In the genomic region with DNA sequence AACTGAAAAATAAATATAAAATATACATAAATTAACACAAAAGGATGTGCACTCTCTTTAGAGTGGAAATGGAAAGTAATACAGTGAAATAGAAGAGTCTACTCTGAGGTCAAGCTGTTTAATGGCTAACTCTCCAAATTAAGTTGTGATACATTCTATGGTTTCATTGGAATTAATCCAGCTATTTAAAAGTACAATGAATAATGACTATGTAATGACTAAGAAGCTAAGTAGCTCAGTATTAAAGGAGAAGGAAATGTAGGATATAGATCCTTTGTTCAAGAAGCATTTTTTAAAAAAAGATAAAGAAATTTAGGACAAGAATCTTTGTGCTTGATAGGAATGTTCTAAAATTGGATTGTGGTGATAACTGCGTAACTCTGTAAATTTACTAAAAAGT, we compare ENCODE assay signal across 17 cellular contexts.
DNase-seq lines count a peak whose midpoint lies in the region; ATAC-seq, FAIRE-seq and TF ChIP-seq lines count a peak whose summit lies in the region.
"Had no signal": no experiment of that assay in that cellular context is flagged by ENCODE, and none has a peak within 500 bp of the region (broad histone marks: within the 10 kb centered on the region; RNA-seq: fewer than 3 reads in every experiment).

No MANE protein-coding gene starts in this region.

- FAIRE-seq in islet of Langerhans (lab: Jason Lieb, UNC) (peak; percentile 90), small intestine (lab: Jason Lieb, UNC) (no peak)
- FAIRE-seq: colon had no signal

- 99 to 100% (median 100%) methylated on average over 1 of the region's 1 CpG for WGBS in small intestine, 3 donors
- 94% methylated on average over 1 of the region's 1 CpG for whole genome bisulfite sequencing in right lobe of liver (ENCODE audit: insufficient coverage, low coverage, low lambda C conversion rate, missing lambda C conversion rate)

- H3K9me2 ChIP-seq in PC-3 (replicated peaks; ENCODE audit: low read length): no peaks in the 10 kb centered on the region

- H4K20me1 ChIP-seq in PC-3 (ENCODE audit: low read length): no peaks in the 10 kb centered on the region
- H4K20me1 ChIP-seq: BLaER1 treated with 17β-estradiol and CSF1 and Interleukin-3, amounts not matched to agents 10 nM and 100 nM had no signal

- TF ChIP-seq POLR2A in right lobe of liver (IDR thresholded peaks at IDR 0.05): no peak

- 0 out of 2 replicates have a peak overlapping the region, but pooled peaks have one; percentile 17 for H3K4me2 ChIP-seq in PC-3 (ENCODE audit: low read length)
- H3K4me2 ChIP-seq: BLaER1 treated with 17β-estradiol and CSF1 and Interleukin-3, amounts not matched to agents 10 nM and 100 nM had no signal

- POLR2A ChIA-PET in A673 (lab: Charles Lee; ENCODE audit: low non-redundant PET): interaction anchor here (1.2 kb wide), 1 partner anchor 170 kb away, joined by 3 read pairs; no protein-coding TSS in a partner anchor
- POLR2A ChIA-PET in PC-3 (lab: Charles Lee; ENCODE audit: unreplicated experiment): no interaction called here

- H3K27me3 ChIP-seq in A673 (replicated peaks; ENCODE audit: insufficient read depth, low read depth, low read length, poor library complexity) (no peaks in the 10 kb centered on the region), PC-3 (ENCODE audit: low read length) (no peaks in the 10 kb centered on the region), small intestine (ENCODE audit: control insufficient read depth in 2 of 2, insufficient read depth in 2 of 2, low read length in 2 of 2) (no peaks in the 10 kb centered on the region), right lobe of liver (no peaks in the 10 kb centered on the region)
- H3K27me3 ChIP-seq: BLaER1 treated with 17β-estradiol and CSF1 and Interleukin-3, amounts not matched to agents 10 nM and 100 nM; SJSA1 had no signal

- H3K36me3 ChIP-seq in A673 (ENCODE audit: insufficient read depth, low read length, poor library complexity, severe bottlenecking) (peaks cover 25% of the 10 kb centered on the region), PC-3 (ENCODE audit: low read depth, low read length) (peaks cover 6% of the 10 kb centered on the region; the same call in 1 of the 2 replicates), small intestine (ENCODE audit: control insufficient read depth in 2 of 2, insufficient read depth in 2 of 2, low read length in 2 of 2) (peaks cover 0 to 5% of the 10 kb centered on the region in 2 donors), right lobe of liver (peaks cover 0 to 16% (median 0%) of the 10 kb centered on the region in 4 donors)

- no peaks in the 10 kb centered on the region for H3K79me2 ChIP-seq in PC-3 (ENCODE audit: low read length)

- H3K9me3 ChIP-seq in A673 (ENCODE audit: low read depth, low read length, poor library complexity, severe bottlenecking) (no peaks in the 10 kb centered on the region), PC-3 (ENCODE audit: low read length) (no peaks in the 10 kb centered on the region), small intestine (ENCODE audit: control insufficient read depth, low read depth) (no peaks in the 10 kb centered on the region), right lobe of liver (no peaks in the 10 kb centered on the region)
- H3K9me3 ChIP-seq: BLaER1 treated with 17β-estradiol and CSF1 and Interleukin-3, amounts not matched to agents 10 nM and 100 nM; SJSA1 had no signal

- H3K4me3 ChIP-seq in A673 (ENCODE audit: low read depth, low read length, poor library complexity, severe bottlenecking) (no peak overlapping the region), PC-3 (ENCODE audit: low read length) (no peak overlapping the region), cardiac fibroblast (replicated peaks in 1 of 2; ENCODE audit: low read depth in 2 of 2, low read length in 2 of 2) (no peak overlapping the region), small intestine (ENCODE audit: low read depth in 1 of 2, low read length in 2 of 2) (no peak overlapping the region), right lobe of liver (no peak overlapping the region)
- H3K4me3 ChIP-seq: BLaER1 treated with 17β-estradiol and CSF1 and Interleukin-3, amounts not matched to agents 10 nM and 100 nM; lung; SJSA1 had no signal

- intact Hi-C loops in A673 (cut with micrococcal nuclease; ENCODE audit: unreplicated experiment): no loop called here
- intact Hi-C loops in PC-3 (cut with micrococcal nuclease): no loop called here
- intact Hi-C loops in right lobe of liver (cut with DNase I): no loop called here

- no TSS peak for BruUV-seq in A673 (replicated peaks; lab: Mats Ljungman, UMichigan)
- no TSS peak for BruUV-seq in PC-3 (replicated peaks; lab: Mats Ljungman, UMichigan)

- CTCF ChIA-PET in A673 (lab: Charles Lee): no interaction called here
- CTCF ChIA-PET in PC-3 (lab: Charles Lee): no interaction called here

- no peak overlapping the region for H2AFZ ChIP-seq in PC-3 (ENCODE audit: low read length)

- H3K27ac ChIP-seq in A673 (ENCODE audit: low read depth, low read length, poor library complexity, severe bottlenecking) (peak overlapping the region; percentile 62), PC-3 (ENCODE audit: low read length) (peak overlapping the region; percentile 23; the same call in 1 of the 2 replicates), small intestine (ENCODE audit: low read depth in 1 of 2, low read length in 1 of 2) (no peak overlapping the region), right lobe of liver (no peak overlapping the region)
- H3K27ac ChIP-seq: BLaER1 treated with 17β-estradiol and CSF1 and Interleukin-3, amounts not matched to agents 10 nM and 100 nM; SJSA1 had no signal

- ATAC-seq in PC-3: peak; percentile 67
- ATAC-seq in right lobe of liver: no peak

- no peak overlapping the region for H3K9ac ChIP-seq in PC-3 (ENCODE audit: low read length)
- H3K9ac ChIP-seq: BLaER1 treated with 17β-estradiol and CSF1 and Interleukin-3, amounts not matched to agents 10 nM and 100 nM had no signal

- H3K4me1 ChIP-seq in A673 (ENCODE audit: insufficient read depth, low read length, poor library complexity, severe bottlenecking): peaks cover 69% of the 10 kb centered on the region
- H3K4me1 ChIP-seq in PC-3 (ENCODE audit: insufficient read depth, low read length): peaks cover 22% of the 10 kb centered on the region
- no peaks in the 10 kb centered on the region for H3K4me1 ChIP-seq in small intestine (ENCODE audit: control insufficient read depth in 2 of 2, insufficient read depth in 1 of 2, low read depth in 1 of 2, low read length in 1 of 2)
- H3K4me1 ChIP-seq in right lobe of liver: peaks cover 0 to 9% (median 0%) of the 10 kb centered on the region in 4 donors
- H3K4me1 ChIP-seq: BLaER1 treated with 17β-estradiol and CSF1 and Interleukin-3, amounts not matched to agents 10 nM and 100 nM had no signal

- DNase-seq in A673 (ENCODE audit: low spot score) (peak; percentile 36), PC-3 (peak; percentile 71), cardiac fibroblast (ENCODE audit: low read depth in 2 of 2) (peak; percentile 43 to 57), small intestine (no peak), cerebellar nuclear complex (lab: John Stamatoyannopoulos, UW) (no peak), NCI-H2107 (lab: John Stamatoyannopoulos, UW) (no peak), right lobe of liver (no peak)
- DNase-seq: 8988T; activated effector memory CD4-positive, alpha-beta T cell treated with Interleukin-2 at 50 U/mL for 16 hours; DMS 273 treated with DMSO at 0.1 percent for 48 hours; NCI-H1417 treated with DMSO at 0.1 percent for 48 hours; NCI-H2171 treated with DMSO at 0.1 percent for 48 hours had no signal

- TF ChIP-seq CTCF in A673 (conservative IDR thresholded peaks at IDR 0.05; ENCODE audit: low read depth, low read length) (no peak), PC-3 (conservative IDR thresholded peaks at IDR 0.05; ENCODE audit: low read depth, low read length) (no peak), cardiac fibroblast (IDR thresholded peaks at IDR 0.05; ENCODE audit: low read depth, low read length) (no peak), right lobe of liver (IDR thresholded peaks at IDR 0.05) (no peak)

- no peaks in the 10 kb centered on the region for H3F3A ChIP-seq in PC-3 (ENCODE audit: low read length, unreplicated experiment)

Comparison
In these comparisons a context has a peak if more than half of its experiments do, and no peak if none do; other contexts are left out.
1. DNase-seq: peak in A673 (single experiment), PC-3 (single experiment) and cardiac fibroblast (2 of 2); none in small intestine (single experiment), cerebellar nuclear complex (0 of 2), NCI-H2107 (single experiment) and right lobe of liver (0 of 3).
2. H3K27ac ChIP-seq: peak in A673 (single experiment) and PC-3 (single experiment); none in small intestine (0 of 2) and right lobe of liver (0 of 3).